In genomic region chrX:10397349-10397748, GRCh38 we compare ENCODE assay signal across 28 cellular contexts.
"Had no signal": no experiment of that assay in that cellular context is flagged by ENCODE, and none has a peak within 500 bp of the region (broad histone marks: within the 10 kb centered on the region; RNA-seq: fewer than 3 reads in every experiment).

No MANE protein-coding gene starts in this region.

- DNase-seq: activated CD4-positive, alpha-beta T cell treated with anti-CD3 and anti-CD28 coated beads, Interleukin-2, amount 50 U/mL, for 1 hour; activated CD4-positive, CD25-positive, alpha-beta regulatory T cell treated with anti-CD3 and anti-CD28 coated beads, Interleukin-2, amount 50 U/mL, for 72 hours; activated CD8-positive, alpha-beta T cell treated with anti-CD3 and anti-CD28 coated beads, Interleukin-2, amount 10 ng/mL, durations not matched to agents 7 days and 5 days; aorta; brain microvascular endothelial cell; central memory CD4-positive, alpha-beta T cell; dermis blood vessel endothelial cell; effector CD8-positive, alpha-beta T cell; erythroblast; foreskin melanocyte; glutamatergic neuron; kidney glomerular epithelial cell; left lung; naive B cell; retina; sigmoid colon; stimulated activated CD4-positive, alpha-beta T cell treated with anti-CD3 and anti-CD28 coated beads, Interleukin-15, amount 100 ng/mL, for 24 hours; testis; trophoblast cell had no signal

- H3K36me3 ChIP-seq: brain microvascular endothelial cell, left lung, sigmoid colon, vagina had no signal

- H3K36me3 Mint-ChIP-seq: activated naive CD4-positive, alpha-beta T cell treated with anti-CD3 and anti-CD28 coated beads, Interleukin-2, amount 50 U/mL, for 72 hours; naive B cell; stimulated activated memory B cell treated with anti-CD40 and anti-IgM and Interleukin-4, amounts not matched to agents 10 μg/mL and 1 μg/mL and 100 μg/mL, for 72 hours had no signal

- ATAC-seq: activated CD8-positive, alpha-beta T cell treated with anti-CD3 and anti-CD28 coated beads, Interleukin-2, amount 10 ng/mL, durations not matched to agents 7 days and 5 days; activated naive CD4-positive, alpha-beta T cell treated with anti-CD3 and anti-CD28 coated beads, Interleukin-2, amount 50 U/mL, for 72 hours; left lung; stimulated activated memory B cell treated with anti-CD40 and anti-IgM and Interleukin-4, amounts not matched to agents 10 μg/mL and 1 μg/mL and 100 μg/mL, for 72 hours had no signal

- H3K4me3 ChIP-seq: hepatocyte, left lung, lung, sigmoid colon, smooth muscle cell, testis, vagina had no signal

- H3K27ac ChIP-seq: brain microvascular endothelial cell, hepatocyte, left lung, sigmoid colon, testis, vagina, VCaP had no signal

- H3K27me3 ChIP-seq: brain microvascular endothelial cell, hepatocyte, left lung, sigmoid colon, testis, vagina had no signal

- H3K4me2 ChIP-seq: hepatocyte, smooth muscle cell had no signal

- H3K27me3 Mint-ChIP-seq: naive B cell, progenitor cell of endocrine pancreas had no signal

- H3K9me3 Mint-ChIP-seq: stimulated activated memory B cell treated with anti-CD40 and anti-IgM and Interleukin-4, amounts not matched to agents 10 μg/mL and 1 μg/mL and 100 μg/mL, for 72 hours had no signal

- H3K4me3 Mint-ChIP-seq: activated CD8-positive, alpha-beta T cell treated with anti-CD3 and anti-CD28 coated beads, Interleukin-2, amount 10 ng/mL, durations not matched to agents 7 days and 5 days; neural crest cell; stimulated activated memory B cell treated with anti-CD40 and anti-IgM and Interleukin-4, amounts not matched to agents 10 μg/mL and 1 μg/mL and 100 μg/mL, for 72 hours had no signal

- H3K9me3 ChIP-seq: left lung, sigmoid colon, testis, vagina had no signal

- H2AFZ ChIP-seq: hepatocyte had no signal

- H3K79me2 ChIP-seq: hepatocyte had no signal

- H3K27ac Mint-ChIP-seq: activated CD8-positive, alpha-beta T cell treated with anti-CD3 and anti-CD28 coated beads, Interleukin-2, amount 10 ng/mL, durations not matched to agents 7 days and 5 days; activated naive CD4-positive, alpha-beta T cell treated with anti-CD3 and anti-CD28 coated beads, Interleukin-2, amount 50 U/mL, for 72 hours; progenitor cell of endocrine pancreas had no signal

- H3K4me1 ChIP-seq: left lung, sigmoid colon, testis, vagina had no signal

- H3K4me1 Mint-ChIP-seq: neural crest cell had no signal
